8 cellular contexts compared by ENCODE assay signal in genomic region chr10:62632071-62632809, GRCh38.
A peak's percentile ranks its signal among the peaks of the same experiment; 100 is the strongest.
DNase-seq lines count a peak whose midpoint lies in the region; ATAC-seq and TF ChIP-seq lines count a peak whose summit lies in the region.

No MANE protein-coding gene starts in this region.

- peaks cover 19 to 23% of the 10 kb centered on the region in 2 donors for H3K4me1 Mint-ChIP-seq in natural killer cell

- DNase-seq in NCI-H69 (lab: John Stamatoyannopoulos, UW) (peak; percentile 65), activated gamma-delta T cell (lab: John Stamatoyannopoulos, UW) (peak; percentile 14), natural killer cell (peak; percentile 65), MG63 (no peak), dedifferentiated amniotic fluid mesenchymal stem cell (ENCODE audit: extremely low spot score) (no peak), uterus (no peak)

- H3K9me3 Mint-ChIP-seq in natural killer cell: no peaks in the 10 kb centered on the region

- H3K4me3 Mint-ChIP-seq in natural killer cell: peak overlapping the region; percentile 63

- ATAC-seq in GM18499 (IDR thresholded peaks at IDR 0.05; ENCODE audit: insufficient read depth, unreplicated experiment): peak; percentile 50
- ATAC-seq in HG02588 (IDR thresholded peaks at IDR 0.05; ENCODE audit: unreplicated experiment): peak; percentile 71
- ATAC-seq in natural killer cell: peak; percentile 77 to 91 (median 83)

- intact Hi-C loops in natural killer cell (cut with micrococcal nuclease) (loop anchor here (1.0 to 5.0 kb wide), 5 partner anchors 49 to 245 kb away; partner anchors contain the start of gene EGR2), uterus (cut with DNase I; ENCODE audit: low total_unique reads) (no loop called here)

- H3K36me3 ChIP-seq in MG63 (no peaks in the 10 kb centered on the region), uterus (no peaks in the 10 kb centered on the region)

- H3K27me3 Mint-ChIP-seq in natural killer cell (ENCODE audit: low read depth in 2 of 2): no peaks in the 10 kb centered on the region

- no peaks in the 10 kb centered on the region for H3K4me1 ChIP-seq in uterus

- no peak for TF ChIP-seq POLR2A in uterus (IDR thresholded peaks at IDR 0.05)

- H3K27ac ChIP-seq in uterus: no peak overlapping the region

- H3K9me3 ChIP-seq in MG63 (0 out of 2 replicates have a peak, but pooled peaks cover 2% of the 10 kb centered on the region), uterus (no peaks in the 10 kb centered on the region)

- H3K4me3 ChIP-seq in MG63: no peak overlapping the region
- no peak overlapping the region for H3K4me3 ChIP-seq in uterus

- H3K27ac Mint-ChIP-seq in natural killer cell: peak overlapping the region in 1 of 2 donors; percentile 99

- H3K27me3 ChIP-seq in MG63 (no peaks in the 10 kb centered on the region), uterus (no peaks in the 10 kb centered on the region)

- TF ChIP-seq CTCF in natural killer cell (IDR thresholded peaks at IDR 0.05) (no peak), uterus (IDR thresholded peaks at IDR 0.05) (no peak)

- H3K36me3 Mint-ChIP-seq in natural killer cell: no peaks in the 10 kb centered on the region

Comparison
In these comparisons a context has a peak if more than half of its experiments do, and no peak if none do; other contexts are left out.
1. DNase-seq: peak in NCI-H69 (single experiment), activated gamma-delta T cell (single experiment) and natural killer cell (single experiment); none in MG63 (single experiment), dedifferentiated amniotic fluid mesenchymal stem cell (single experiment) and uterus (0 of 2).
2. Peak in every context shown above with its lines, with median percentiles within 50 percentile points of each other: ATAC-seq.